Comparison of ENCODE assay signal across 1 cellular context in the genomic region with DNA sequence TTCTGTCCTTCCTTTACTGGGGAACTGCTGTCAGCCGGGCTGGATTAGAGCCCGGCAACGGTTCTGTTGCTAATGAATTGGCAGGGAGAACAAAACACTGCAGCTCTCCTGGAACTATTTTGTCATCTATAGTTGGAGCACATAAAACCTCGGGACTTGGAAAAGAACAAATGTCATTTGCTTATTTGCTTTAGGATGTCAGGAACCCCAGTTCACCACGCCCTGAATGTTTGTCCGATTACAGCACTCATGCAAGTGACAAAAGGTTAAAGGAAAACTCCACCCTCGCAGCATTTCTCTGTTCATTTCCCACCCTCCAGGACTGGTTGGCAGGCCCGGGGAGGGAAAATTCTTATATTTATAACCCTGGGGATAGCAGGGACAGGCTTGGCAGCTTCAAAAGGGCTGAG.
TF ChIP-seq lines count a peak whose summit lies in the region.

No MANE protein-coding gene starts in this region.

TF ChIP-seq in GM23338, 12 proteins besides CTCF, POLR2A, EP300 and RAD21 (continued from another document):
- TF ChIP-seq, protein P1, sequence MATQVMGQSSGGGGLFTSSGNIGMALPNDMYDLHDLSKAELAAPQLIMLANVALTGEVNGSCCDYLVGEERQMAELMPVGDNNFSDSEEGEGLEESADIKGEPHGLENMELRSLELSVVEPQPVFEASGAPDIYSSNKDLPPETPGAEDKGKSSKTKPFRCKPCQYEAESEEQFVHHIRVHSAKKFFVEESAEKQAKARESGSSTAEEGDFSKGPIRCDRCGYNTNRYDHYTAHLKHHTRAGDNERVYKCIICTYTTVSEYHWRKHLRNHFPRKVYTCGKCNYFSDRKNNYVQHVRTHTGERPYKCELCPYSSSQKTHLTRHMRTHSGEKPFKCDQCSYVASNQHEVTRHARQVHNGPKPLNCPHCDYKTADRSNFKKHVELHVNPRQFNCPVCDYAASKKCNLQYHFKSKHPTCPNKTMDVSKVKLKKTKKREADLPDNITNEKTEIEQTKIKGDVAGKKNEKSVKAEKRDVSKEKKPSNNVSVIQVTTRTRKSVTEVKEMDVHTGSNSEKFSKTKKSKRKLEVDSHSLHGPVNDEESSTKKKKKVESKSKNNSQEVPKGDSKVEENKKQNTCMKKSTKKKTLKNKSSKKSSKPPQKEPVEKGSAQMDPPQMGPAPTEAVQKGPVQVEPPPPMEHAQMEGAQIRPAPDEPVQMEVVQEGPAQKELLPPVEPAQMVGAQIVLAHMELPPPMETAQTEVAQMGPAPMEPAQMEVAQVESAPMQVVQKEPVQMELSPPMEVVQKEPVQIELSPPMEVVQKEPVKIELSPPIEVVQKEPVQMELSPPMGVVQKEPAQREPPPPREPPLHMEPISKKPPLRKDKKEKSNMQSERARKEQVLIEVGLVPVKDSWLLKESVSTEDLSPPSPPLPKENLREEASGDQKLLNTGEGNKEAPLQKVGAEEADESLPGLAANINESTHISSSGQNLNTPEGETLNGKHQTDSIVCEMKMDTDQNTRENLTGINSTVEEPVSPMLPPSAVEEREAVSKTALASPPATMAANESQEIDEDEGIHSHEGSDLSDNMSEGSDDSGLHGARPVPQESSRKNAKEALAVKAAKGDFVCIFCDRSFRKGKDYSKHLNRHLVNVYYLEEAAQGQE (IDR thresholded peaks at IDR 0.05; ENCODE audit: unreplicated experiment): no peak
- TF ChIP-seq EZH2phosphoT487 (IDR thresholded peaks at IDR 0.05; ENCODE audit: unreplicated experiment) (no peak), EZH2 (IDR thresholded peaks at IDR 0.05; ENCODE audit: low read depth, unreplicated experiment) (no peak), POLR2AphosphoS5 (IDR thresholded peaks at IDR 0.05; ENCODE audit: low read depth) (no peak), JUNB (IDR thresholded peaks at IDR 0.05; ENCODE audit: unreplicated experiment) (no peak), ZNF331 (CRISPR knock-in tag; IDR thresholded peaks at IDR 0.05; ENCODE audit: low read depth) (no peak), ZNF114 (CRISPR knock-in tag; IDR thresholded peaks at IDR 0.05) (no peak), NANOG (IDR thresholded peaks at IDR 0.05; ENCODE audit: borderline replicate concordance) (no peak), CREB1 (CRISPR knock-in tag; IDR thresholded peaks at IDR 0.05; ENCODE audit: low read depth) (no peak)
- TF ChIP-seq, protein P2, sequence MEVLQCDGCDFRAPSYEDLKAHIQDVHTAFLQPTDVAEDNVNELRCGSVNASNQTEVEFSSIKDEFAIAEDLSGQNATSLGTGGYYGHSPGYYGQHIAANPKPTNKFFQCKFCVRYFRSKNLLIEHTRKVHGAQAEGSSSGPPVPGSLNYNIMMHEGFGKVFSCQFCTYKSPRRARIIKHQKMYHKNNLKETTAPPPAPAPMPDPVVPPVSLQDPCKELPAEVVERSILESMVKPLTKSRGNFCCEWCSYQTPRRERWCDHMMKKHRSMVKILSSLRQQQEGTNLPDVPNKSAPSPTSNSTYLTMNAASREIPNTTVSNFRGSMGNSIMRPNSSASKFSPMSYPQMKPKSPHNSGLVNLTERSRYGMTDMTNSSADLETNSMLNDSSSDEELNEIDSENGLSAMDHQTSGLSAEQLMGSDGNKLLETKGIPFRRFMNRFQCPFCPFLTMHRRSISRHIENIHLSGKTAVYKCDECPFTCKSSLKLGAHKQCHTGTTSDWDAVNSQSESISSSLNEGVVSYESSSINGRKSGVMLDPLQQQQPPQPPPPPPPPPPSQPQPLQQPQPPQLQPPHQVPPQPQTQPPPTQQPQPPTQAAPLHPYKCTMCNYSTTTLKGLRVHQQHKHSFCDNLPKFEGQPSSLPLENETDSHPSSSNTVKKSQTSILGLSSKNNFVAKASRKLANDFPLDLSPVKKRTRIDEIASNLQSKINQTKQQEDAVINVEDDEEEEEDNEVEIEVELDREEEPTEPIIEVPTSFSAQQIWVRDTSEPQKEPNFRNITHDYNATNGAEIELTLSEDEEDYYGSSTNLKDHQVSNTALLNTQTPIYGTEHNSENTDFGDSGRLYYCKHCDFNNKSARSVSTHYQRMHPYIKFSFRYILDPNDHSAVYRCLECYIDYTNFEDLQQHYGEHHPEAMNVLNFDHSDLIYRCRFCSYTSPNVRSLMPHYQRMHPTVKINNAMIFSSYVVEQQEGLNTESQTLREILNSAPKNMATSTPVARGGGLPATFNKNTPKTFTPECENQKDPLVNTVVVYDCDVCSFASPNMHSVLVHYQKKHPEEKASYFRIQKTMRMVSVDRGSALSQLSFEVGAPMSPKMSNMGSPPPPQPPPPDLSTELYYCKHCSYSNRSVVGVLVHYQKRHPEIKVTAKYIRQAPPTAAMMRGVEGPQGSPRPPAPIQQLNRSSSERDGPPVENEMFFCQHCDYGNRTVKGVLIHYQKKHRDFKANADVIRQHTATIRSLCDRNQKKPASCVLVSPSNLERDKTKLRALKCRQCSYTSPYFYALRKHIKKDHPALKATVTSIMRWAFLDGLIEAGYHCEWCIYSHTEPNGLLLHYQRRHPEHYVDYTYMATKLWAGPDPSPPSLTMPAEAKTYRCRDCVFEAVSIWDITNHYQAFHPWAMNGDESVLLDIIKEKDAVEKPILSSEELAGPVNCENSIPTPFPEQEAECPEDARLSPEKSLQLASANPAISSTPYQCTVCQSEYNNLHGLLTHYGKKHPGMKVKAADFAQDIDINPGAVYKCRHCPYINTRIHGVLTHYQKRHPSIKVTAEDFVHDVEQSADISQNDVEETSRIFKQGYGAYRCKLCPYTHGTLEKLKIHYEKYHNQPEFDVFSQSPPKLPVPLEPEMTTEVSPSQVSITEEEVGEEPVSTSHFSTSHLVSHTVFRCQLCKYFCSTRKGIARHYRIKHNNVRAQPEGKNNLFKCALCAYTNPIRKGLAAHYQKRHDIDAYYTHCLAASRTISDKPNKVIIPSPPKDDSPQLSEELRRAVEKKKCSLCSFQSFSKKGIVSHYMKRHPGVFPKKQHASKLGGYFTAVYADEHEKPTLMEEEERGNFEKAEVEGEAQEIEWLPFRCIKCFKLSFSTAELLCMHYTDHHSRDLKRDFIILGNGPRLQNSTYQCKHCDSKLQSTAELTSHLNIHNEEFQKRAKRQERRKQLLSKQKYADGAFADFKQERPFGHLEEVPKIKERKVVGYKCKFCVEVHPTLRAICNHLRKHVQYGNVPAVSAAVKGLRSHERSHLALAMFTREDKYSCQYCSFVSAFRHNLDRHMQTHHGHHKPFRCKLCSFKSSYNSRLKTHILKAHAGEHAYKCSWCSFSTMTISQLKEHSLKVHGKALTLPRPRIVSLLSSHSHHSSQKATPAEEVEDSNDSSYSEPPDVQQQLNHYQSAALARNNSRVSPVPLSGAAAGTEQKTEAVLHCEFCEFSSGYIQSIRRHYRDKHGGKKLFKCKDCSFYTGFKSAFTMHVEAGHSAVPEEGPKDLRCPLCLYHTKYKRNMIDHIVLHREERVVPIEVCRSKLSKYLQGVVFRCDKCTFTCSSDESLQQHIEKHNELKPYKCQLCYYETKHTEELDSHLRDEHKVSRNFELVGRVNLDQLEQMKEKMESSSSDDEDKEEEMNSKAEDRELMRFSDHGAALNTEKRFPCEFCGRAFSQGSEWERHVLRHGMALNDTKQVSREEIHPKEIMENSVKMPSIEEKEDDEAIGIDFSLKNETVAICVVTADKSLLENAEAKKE (CRISPR knock-in tag; IDR thresholded peaks at IDR 0.05): no peak
TF ChIP-seq in GM23338: peak in this region for 0.
